Comparison of ENCODE assay signal across 8 cellular contexts in genomic region chr7:124856299-124856888, GRCh38.
DNase-seq lines count a peak whose midpoint lies in the region; ATAC-seq and TF ChIP-seq lines count a peak whose summit lies in the region.

No MANE protein-coding gene starts in this region.

- DNase-seq in Caco-2 (peak in 1 of 2 experiments; percentile 21), SKM-1 (lab: John Stamatoyannopoulos, UW; ENCODE audit: unreplicated experiment) (peak; percentile 12), thyroid gland (no peak), substantia nigra (lab: John Stamatoyannopoulos, UW) (no peak)
- peak; percentile 27 for DNase-seq in Jurkat, Clone E6-1 (ENCODE audit: low read depth, low spot score)

- TF ChIP-seq EP300 in gastroesophageal sphincter (IDR thresholded peaks at IDR 0.05), result no peak

- ATAC-seq in GM18909 (IDR thresholded peaks at IDR 0.05; ENCODE audit: poor library complexity, unreplicated experiment) (peak; percentile 80), gastroesophageal sphincter (no peak)
- no peak for ATAC-seq in activated T-helper 17 cell treated with anti-CD3 and anti-CD28 coated beads, Interleukin-2, amount 50 U/mL, for 72 hours (replicated peaks)

- intact Hi-C loops in Caco-2 (cut with micrococcal nuclease; ENCODE audit: unreplicated experiment), result loop anchor here (1.0 to 2.0 kb wide), 3 partner anchors 72 to 701 kb away; no protein-coding TSS in a partner anchor
- intact Hi-C loops in thyroid gland (cut with DNase I), result no loop called here

- H3K27ac ChIP-seq in gastroesophageal sphincter (no peak overlapping the region), thyroid gland (no peak overlapping the region), substantia nigra (ENCODE audit: low read depth, low read length, poor library complexity, severe bottlenecking) (no peak overlapping the region)

- CTCF ChIA-PET in Caco-2 (lab: Charles Lee), result no interaction called here

- H3K9me3 ChIP-seq in Caco-2 (no peaks in the 10 kb centered on the region), gastroesophageal sphincter (no peaks in the 10 kb centered on the region), thyroid gland (no peaks in the 10 kb centered on the region)

- H3K4me1 Mint-ChIP-seq in Caco-2 (ENCODE audit: low read depth, unreplicated experiment), result no peaks in the 10 kb centered on the region
- no peaks in the 10 kb centered on the region for H3K4me1 Mint-ChIP-seq in activated T-helper 17 cell treated with anti-CD3 and anti-CD28 coated beads, Interleukin-2, amount 50 U/mL, for 72 hours

- H3K36me3 ChIP-seq in Caco-2 (ENCODE audit: control insufficient read depth, insufficient read depth, low read length), result no peaks in the 10 kb centered on the region
- peaks cover 0 to 28% of the 10 kb centered on the region in 2 donors for H3K36me3 ChIP-seq in gastroesophageal sphincter
- H3K36me3 ChIP-seq in thyroid gland, result no peaks in the 10 kb centered on the region

- no peaks in the 10 kb centered on the region for H3K9me3 Mint-ChIP-seq in Caco-2 (ENCODE audit: unreplicated experiment)
- no peaks in the 10 kb centered on the region for H3K9me3 Mint-ChIP-seq in activated T-helper 17 cell treated with anti-CD3 and anti-CD28 coated beads, Interleukin-2, amount 50 U/mL, for 72 hours

- H3K27me3 Mint-ChIP-seq in Caco-2 (ENCODE audit: insufficient read depth, unreplicated experiment), result no peaks in the 10 kb centered on the region
- H3K27me3 Mint-ChIP-seq in activated T-helper 17 cell treated with anti-CD3 and anti-CD28 coated beads, Interleukin-2, amount 50 U/mL, for 72 hours, result no peaks in the 10 kb centered on the region

- no peak overlapping the region for H3K4me3 Mint-ChIP-seq in Caco-2 (ENCODE audit: unreplicated experiment)
- no peak overlapping the region for H3K4me3 Mint-ChIP-seq in activated T-helper 17 cell treated with anti-CD3 and anti-CD28 coated beads, Interleukin-2, amount 50 U/mL, for 72 hours

- H3K4me1 ChIP-seq in Caco-2 (no peaks in the 10 kb centered on the region; the same call in 1 of the 2 replicates), gastroesophageal sphincter (no peaks in the 10 kb centered on the region), thyroid gland (no peaks in the 10 kb centered on the region)

- POLR2A ChIA-PET in Caco-2 (lab: Charles Lee), result no interaction called here

- peak; percentile 50 to 56 for TF ChIP-seq CTCF in Caco-2 (IDR thresholded peaks at IDR 0.05; ENCODE audit: insufficient read depth in 1 of 2, low read depth in 1 of 2, low read length in 1 of 2, severe bottlenecking in 1 of 2, unreplicated experiment in 1 of 2)
- TF ChIP-seq CTCF in gastroesophageal sphincter (IDR thresholded peaks at IDR 0.05), result peak; percentile 19 to 58 (median 39)
- peak in 5 of 6 experiments; percentile 20 to 62 (median 43) for TF ChIP-seq CTCF in thyroid gland (IDR thresholded peaks at IDR 0.05)

- H3K27me3 ChIP-seq in Caco-2 (replicated peaks; ENCODE audit: control insufficient read depth, insufficient read depth, low read length), result no peaks in the 10 kb centered on the region
- no peaks in the 10 kb centered on the region for H3K27me3 ChIP-seq in gastroesophageal sphincter
- H3K27me3 ChIP-seq in thyroid gland, result no peaks in the 10 kb centered on the region

- BruUV-seq in Caco-2 (replicated peaks; lab: Mats Ljungman, UMichigan), result no TSS peak

- WGBS in gastroesophageal sphincter (ENCODE audit: low coverage in 1 of 2), 2 donors, result 75 to 82% methylated on average over 3 of the region's 3 CpGs
- WGBS in thyroid gland, 2 donors, result 91 to 93% methylated on average over 3 of the region's 3 CpGs

- H3K36me3 Mint-ChIP-seq in Caco-2 (ENCODE audit: insufficient read depth, unreplicated experiment), result no peaks in the 10 kb centered on the region
- peaks cover 45% of the 10 kb centered on the region for H3K36me3 Mint-ChIP-seq in activated T-helper 17 cell treated with anti-CD3 and anti-CD28 coated beads, Interleukin-2, amount 50 U/mL, for 72 hours (ENCODE audit: low read depth)

- H3K4me3 ChIP-seq in Caco-2 (ENCODE audit: low read depth, low read length) (no peak overlapping the region), gastroesophageal sphincter (no peak overlapping the region), thyroid gland (replicated peaks in 1 of 3) (no peak overlapping the region)
- no peak overlapping the region for H3K4me3 ChIP-seq in Jurkat, Clone E6-1 (ENCODE audit: low read length)

- TF ChIP-seq POLR2A in gastroesophageal sphincter (IDR thresholded peaks at IDR 0.05) (no peak), thyroid gland (IDR thresholded peaks at IDR 0.05) (no peak)

- H3K27ac Mint-ChIP-seq in Caco-2 (ENCODE audit: unreplicated experiment), result no peak overlapping the region
- H3K27ac Mint-ChIP-seq in activated T-helper 17 cell treated with anti-CD3 and anti-CD28 coated beads, Interleukin-2, amount 50 U/mL, for 72 hours, result no peak overlapping the region

Comparison
In these comparisons a context has a peak if more than half of its experiments do, and no peak if none do; other contexts are left out.
1. DNase-seq: peak in Jurkat, Clone E6-1 (single experiment) and SKM-1 (single experiment); none in thyroid gland (0 of 2) and substantia nigra (0 of 49).
2. Peak in every context shown above with its lines, with median percentiles within 50 percentile points of each other: CTCF ChIP-seq.